In genomic region chr20:8790442-8791074, GRCh38 we compare ENCODE assay signal across 8 cellular contexts.
A peak's percentile ranks its signal among the peaks of the same experiment; 100 is the strongest.
DNase-seq lines count a peak whose midpoint lies in the region; ATAC-seq, FAIRE-seq and TF ChIP-seq lines count a peak whose summit lies in the region.

No MANE protein-coding gene starts in this region.

- CTCF ChIA-PET in CD8-positive, alpha-beta memory T cell (lab: Charles Lee) = interaction anchor here (1.2 kb wide), 1 partner anchor 24 kb away, joined by 3 read pairs; no protein-coding TSS in a partner anchor

- in situ Hi-C loops in GM13976 (cut with MboI; ENCODE audit: low sequenced_read_pairs, unreplicated experiment) (no loop called here), brain microvascular endothelial cell (cut with HindIII; ENCODE audit: low pct_ligation_motif_present, low sequenced_read_pairs) (no loop called here)

- H3K4me3 ChIP-seq in brain microvascular endothelial cell (ENCODE audit: low read depth, low read length) = no peak overlapping the region
- no peak overlapping the region for H3K4me3 ChIP-seq in CD8-positive, alpha-beta memory T cell (ENCODE audit: low read length)

- H3K27me3 Mint-ChIP-seq in CD8-positive, alpha-beta memory T cell = no peaks in the 10 kb centered on the region

- H3K27me3 ChIP-seq in brain microvascular endothelial cell (replicated peaks) = no peaks in the 10 kb centered on the region
- no peaks in the 10 kb centered on the region for H3K27me3 ChIP-seq in CD8-positive, alpha-beta memory T cell (ENCODE audit: insufficient read depth, low read length, poor library complexity, severe bottlenecking)

- H3K36me3 Mint-ChIP-seq in CD8-positive, alpha-beta memory T cell = peaks cover 0 to 27% (median 4%) of the 10 kb centered on the region in 3 donors

- no peaks in the 10 kb centered on the region for H3K36me3 ChIP-seq in brain microvascular endothelial cell (replicated peaks)
- no peaks in the 10 kb centered on the region for H3K36me3 ChIP-seq in CD8-positive, alpha-beta memory T cell (ENCODE audit: insufficient read depth, low read length)

- peak overlapping the region in 1 of 8 donors; percentile 31 for H3K27ac Mint-ChIP-seq in CD8-positive, alpha-beta memory T cell

- H3K27ac ChIP-seq in C4-2B (no peak overlapping the region), brain microvascular endothelial cell (no peak overlapping the region)
- H3K27ac ChIP-seq in CD8-positive, alpha-beta memory T cell (ENCODE audit: low read depth, low read length) = no peak overlapping the region

- no peaks in the 10 kb centered on the region for H3K9me3 Mint-ChIP-seq in CD8-positive, alpha-beta memory T cell

- FAIRE-seq in urothelium cell line (lab: Jason Lieb, UNC) = no peak

- no peaks in the 10 kb centered on the region for H3K4me1 ChIP-seq in CD8-positive, alpha-beta memory T cell (ENCODE audit: insufficient read depth, low read length)

- peak; percentile 20 for DNase-seq in GM13976 (ENCODE audit: low spot score)
- DNase-seq in NCI-H226 = peak; percentile 2
- DNase-seq in brain microvascular endothelial cell = peak; percentile 61
- DNase-seq in kidney tubule cell (ENCODE audit: low spot score) = peak; percentile 79
- peak; percentile 35 for DNase-seq in urothelium cell line (ENCODE audit: low spot score)
- DNase-seq in CD8-positive, alpha-beta memory T cell = no peak

- no peaks in the 10 kb centered on the region for H3K4me1 Mint-ChIP-seq in CD8-positive, alpha-beta memory T cell

- TF ChIP-seq CTCF in C4-2B (conservative IDR thresholded peaks at IDR 0.05) = peak; percentile 99
- peak; percentile 70 for TF ChIP-seq CTCF in GM13976 (IDR thresholded peaks at IDR 0.05; ENCODE audit: borderline replicate concordance, control extremely low read depth, extremely low read depth, insufficient read depth, missing control alignments)
- peak; percentile 92 for TF ChIP-seq CTCF in brain microvascular endothelial cell (IDR thresholded peaks at IDR 0.05; ENCODE audit: low read depth, low read length, missing control alignments)

- no peak overlapping the region for H3K4me3 Mint-ChIP-seq in CD8-positive, alpha-beta memory T cell

- POLR2A ChIA-PET in CD8-positive, alpha-beta memory T cell (lab: Charles Lee) = no interaction called here

- H3K9me3 ChIP-seq in CD8-positive, alpha-beta memory T cell (ENCODE audit: low read length) = no peaks in the 10 kb centered on the region

- ATAC-seq in HG02970 (IDR thresholded peaks at IDR 0.05; ENCODE audit: low FRiP score, unreplicated experiment) = peak; percentile 79

Comparison
In these comparisons a context has a peak if more than half of its experiments do, and no peak if none do; other contexts are left out.
1. DNase-seq: peak in GM13976 (single experiment), NCI-H226 (single experiment), brain microvascular endothelial cell (single experiment), kidney tubule cell (single experiment) and urothelium cell line (single experiment); none in CD8-positive, alpha-beta memory T cell (0 of 5).
2. Peak in every context shown above with its lines, with median percentiles within 50 percentile points of each other: CTCF ChIP-seq.